1 cellular context compared by ENCODE assay signal in the genomic region with DNA sequence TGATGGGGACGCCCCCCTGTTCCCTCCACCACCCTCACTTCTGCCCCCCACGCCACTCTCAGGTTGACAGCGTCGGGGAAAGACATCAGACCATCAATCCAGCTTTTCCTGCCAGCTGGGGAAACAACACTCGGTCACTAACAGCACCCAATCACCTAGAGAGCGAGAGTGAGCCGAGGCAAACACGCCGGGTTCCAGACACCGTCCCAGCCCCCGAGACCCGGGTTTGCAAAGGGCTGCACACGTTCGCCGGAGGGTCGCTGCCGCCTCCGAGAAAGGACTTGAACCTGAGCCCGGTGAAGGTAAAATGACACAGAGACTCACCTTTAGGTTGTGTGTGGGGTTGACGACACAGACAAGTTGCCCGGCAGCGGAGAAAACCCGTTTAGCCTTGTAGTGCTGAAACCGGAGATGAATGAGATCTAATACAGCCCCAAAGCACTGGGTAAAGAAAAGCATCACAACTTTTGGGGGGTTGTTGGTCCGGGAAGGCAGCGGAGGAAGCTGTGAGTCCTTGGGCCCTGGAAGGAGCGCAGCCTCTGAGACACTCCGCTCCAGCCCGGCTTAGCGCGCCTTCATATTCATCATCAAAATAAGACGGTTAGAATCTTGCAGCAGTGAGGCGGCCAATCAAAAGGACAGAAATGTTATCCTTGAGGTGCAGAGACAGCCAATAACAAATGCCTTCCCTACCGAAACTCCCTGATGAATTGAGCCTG.
TF ChIP-seq lines count a peak whose summit lies in the region.

A gene with protein sequence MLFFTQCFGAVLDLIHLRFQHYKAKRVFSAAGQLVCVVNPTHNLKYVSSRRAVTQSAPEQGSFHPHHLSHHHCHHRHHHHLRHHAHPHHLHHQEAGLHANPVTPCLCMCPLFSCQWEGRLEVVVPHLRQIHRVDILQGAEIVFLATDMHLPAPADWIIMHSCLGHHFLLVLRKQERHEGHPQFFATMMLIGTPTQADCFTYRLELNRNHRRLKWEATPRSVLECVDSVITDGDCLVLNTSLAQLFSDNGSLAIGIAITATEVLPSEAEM (minus strand): TSS at position 583 of the 719 bp plus-strand sequence. CDS start 124 bp downstream, at position 459.

TF ChIP-seq in SK-N-SH treated with all-trans-retinoic acid at 6 μM for 48 hours, 23 proteins besides CTCF, POLR2A, EP300 and RAD21 (continued from another document):
- TF ChIP-seq, protein P1, sequence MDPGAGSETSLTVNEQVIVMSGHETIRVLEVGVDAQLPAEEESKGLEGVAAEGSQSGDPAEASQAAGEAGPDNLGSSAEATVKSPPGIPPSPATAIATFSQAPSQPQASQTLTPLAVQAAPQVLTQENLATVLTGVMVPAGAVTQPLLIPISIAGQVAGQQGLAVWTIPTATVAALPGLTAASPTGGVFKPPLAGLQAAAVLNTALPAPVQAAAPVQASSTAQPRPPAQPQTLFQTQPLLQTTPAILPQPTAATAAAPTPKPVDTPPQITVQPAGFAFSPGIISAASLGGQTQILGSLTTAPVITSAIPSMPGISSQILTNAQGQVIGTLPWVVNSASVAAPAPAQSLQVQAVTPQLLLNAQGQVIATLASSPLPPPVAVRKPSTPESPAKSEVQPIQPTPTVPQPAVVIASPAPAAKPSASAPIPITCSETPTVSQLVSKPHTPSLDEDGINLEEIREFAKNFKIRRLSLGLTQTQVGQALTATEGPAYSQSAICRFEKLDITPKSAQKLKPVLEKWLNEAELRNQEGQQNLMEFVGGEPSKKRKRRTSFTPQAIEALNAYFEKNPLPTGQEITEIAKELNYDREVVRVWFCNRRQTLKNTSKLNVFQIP (CRISPR knock-in tag; IDR thresholded peaks at IDR 0.05; ENCODE audit: borderline replicate concordance, low read depth), result no peak
- no peak for TF ChIP-seq ZNF70 (CRISPR knock-in tag; IDR thresholded peaks at IDR 0.05)
- TF ChIP-seq ARNTL (CRISPR knock-in tag; IDR thresholded peaks at IDR 0.05; ENCODE audit: borderline replicate concordance, low read depth), result no peak
- TF ChIP-seq GLIS3 (CRISPR knock-in tag; IDR thresholded peaks at IDR 0.05), result no peak
- no peak for TF ChIP-seq RARB (CRISPR knock-in tag; IDR thresholded peaks at IDR 0.05)
- TF ChIP-seq, protein P2, sequence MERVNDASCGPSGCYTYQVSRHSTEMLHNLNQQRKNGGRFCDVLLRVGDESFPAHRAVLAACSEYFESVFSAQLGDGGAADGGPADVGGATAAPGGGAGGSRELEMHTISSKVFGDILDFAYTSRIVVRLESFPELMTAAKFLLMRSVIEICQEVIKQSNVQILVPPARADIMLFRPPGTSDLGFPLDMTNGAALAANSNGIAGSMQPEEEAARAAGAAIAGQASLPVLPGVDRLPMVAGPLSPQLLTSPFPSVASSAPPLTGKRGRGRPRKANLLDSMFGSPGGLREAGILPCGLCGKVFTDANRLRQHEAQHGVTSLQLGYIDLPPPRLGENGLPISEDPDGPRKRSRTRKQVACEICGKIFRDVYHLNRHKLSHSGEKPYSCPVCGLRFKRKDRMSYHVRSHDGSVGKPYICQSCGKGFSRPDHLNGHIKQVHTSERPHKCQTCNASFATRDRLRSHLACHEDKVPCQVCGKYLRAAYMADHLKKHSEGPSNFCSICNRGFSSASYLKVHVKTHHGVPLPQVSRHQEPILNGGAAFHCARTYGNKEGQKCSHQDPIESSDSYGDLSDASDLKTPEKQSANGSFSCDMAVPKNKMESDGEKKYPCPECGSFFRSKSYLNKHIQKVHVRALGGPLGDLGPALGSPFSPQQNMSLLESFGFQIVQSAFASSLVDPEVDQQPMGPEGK (CRISPR knock-in tag; IDR thresholded peaks at IDR 0.05; ENCODE audit: borderline replicate concordance), result no peak
- TF ChIP-seq ISL1 (CRISPR knock-in tag; IDR thresholded peaks at IDR 0.05), result no peak
- TF ChIP-seq, protein P3, sequence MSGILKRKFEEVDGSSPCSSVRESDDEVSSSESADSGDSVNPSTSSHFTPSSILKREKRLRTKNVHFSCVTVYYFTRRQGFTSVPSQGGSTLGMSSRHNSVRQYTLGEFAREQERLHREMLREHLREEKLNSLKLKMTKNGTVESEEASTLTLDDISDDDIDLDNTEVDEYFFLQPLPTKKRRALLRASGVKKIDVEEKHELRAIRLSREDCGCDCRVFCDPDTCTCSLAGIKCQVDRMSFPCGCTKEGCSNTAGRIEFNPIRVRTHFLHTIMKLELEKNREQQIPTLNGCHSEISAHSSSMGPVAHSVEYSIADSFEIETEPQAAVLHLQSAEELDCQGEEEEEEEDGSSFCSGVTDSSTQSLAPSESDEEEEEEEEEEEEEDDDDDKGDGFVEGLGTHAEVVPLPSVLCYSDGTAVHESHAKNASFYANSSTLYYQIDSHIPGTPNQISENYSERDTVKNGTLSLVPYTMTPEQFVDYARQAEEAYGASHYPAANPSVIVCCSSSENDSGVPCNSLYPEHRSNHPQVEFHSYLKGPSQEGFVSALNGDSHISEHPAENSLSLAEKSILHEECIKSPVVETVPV (CRISPR knock-in tag; IDR thresholded peaks at IDR 0.05), result no peak
- no peak for TF ChIP-seq ZNF8 (CRISPR knock-in tag; IDR thresholded peaks at IDR 0.05)
